17 cellular contexts compared by ENCODE assay signal in genomic region chr6:107202876-107203468, GRCh38.
"Had no signal": no experiment of that assay in that cellular context is flagged by ENCODE, and none has a peak within 500 bp of the region (broad histone marks: within the 10 kb centered on the region; RNA-seq: fewer than 3 reads in every experiment).

No MANE protein-coding gene starts in this region.

- H3K4me1 ChIP-seq: colonic mucosa, prostate gland, tibial nerve had no signal

- ATAC-seq: activated T-cell treated with anti-CD3 and anti-CD28 coated beads, Interleukin-2, amount 50 U/mL, for 4 hours; left lobe of liver; right cardiac atrium; stimulated activated naive CD8-positive, alpha-beta T cell treated with anti-CD3 and anti-CD28 coated beads, Interleukin-15, Interleukin-2, amounts not matched to agents 100 U/mL and 50 U/mL, for 24 hours had no signal

- H3K4me3 ChIP-seq: colonic mucosa, prostate gland, tibial nerve had no signal

- H3K36me3 ChIP-seq: colonic mucosa, prostate gland had no signal

- H3K9me3 ChIP-seq: colonic mucosa, prostate gland had no signal

- DNase-seq: activated CD4-positive, alpha-beta T cell treated with anti-CD3 and anti-CD28 coated beads, Interleukin-2, amount 10 ng/mL, durations not matched to agents 24 days and 14 days; activated CD8-positive, alpha-beta memory T cell treated with anti-CD3 and anti-CD28 coated beads, Interleukin-2, amount 50 U/mL, for 4 hours; activated effector memory CD4-positive, alpha-beta T cell treated with Interleukin-2 at 50 U/mL for 16 hours; activated naive CD4-positive, alpha-beta T cell treated with anti-CD3 and anti-CD28 coated beads, Interleukin-2, amount 50 U/mL, for 16 hours; activated T-cell treated with anti-CD3 and anti-CD28 coated beads, Interleukin-2, amount 50 U/mL, for 4 hours; aorta; colonic mucosa; erythroblast; foreskin melanocyte; right cardiac atrium; stimulated activated naive CD8-positive, alpha-beta T cell treated with anti-CD3 and anti-CD28 coated beads, Interleukin-15, Interleukin-2, amounts not matched to agents 100 U/mL and 50 U/mL, for 24 hours; substantia nigra; T1000 had no signal

- H3K27ac ChIP-seq: colonic mucosa, tibial nerve had no signal

- H3K27me3 ChIP-seq: colonic mucosa, tibial nerve had no signal

- FAIRE-seq: keratinocyte had no signal
